1 cellular context compared by ENCODE assay signal in genomic region chr11:109993786-109994185, GRCh38.
TF ChIP-seq lines count a peak whose summit lies in the region.

No MANE protein-coding gene starts in this region.

TF ChIP-seq in GM23338, 12 proteins besides CTCF, POLR2A, EP300 and RAD21 (continued from another document):
- no peak for TF ChIP-seq CREB1 (CRISPR knock-in tag; IDR thresholded peaks at IDR 0.05; ENCODE audit: low read depth)
- no peak for TF ChIP-seq POLR2AphosphoS5 (IDR thresholded peaks at IDR 0.05; ENCODE audit: low read depth)
- no peak for TF ChIP-seq NANOG (IDR thresholded peaks at IDR 0.05; ENCODE audit: borderline replicate concordance)
- no peak for TF ChIP-seq ZNF331 (CRISPR knock-in tag; IDR thresholded peaks at IDR 0.05; ENCODE audit: low read depth)
- no peak for TF ChIP-seq EZH2phosphoT487 (IDR thresholded peaks at IDR 0.05; ENCODE audit: unreplicated experiment)
- no peak for TF ChIP-seq STAT1 (IDR thresholded peaks at IDR 0.05; ENCODE audit: unreplicated experiment)
- TF ChIP-seq ZNF462 (CRISPR knock-in tag; IDR thresholded peaks at IDR 0.05), result no peak
